In the genomic region with DNA sequence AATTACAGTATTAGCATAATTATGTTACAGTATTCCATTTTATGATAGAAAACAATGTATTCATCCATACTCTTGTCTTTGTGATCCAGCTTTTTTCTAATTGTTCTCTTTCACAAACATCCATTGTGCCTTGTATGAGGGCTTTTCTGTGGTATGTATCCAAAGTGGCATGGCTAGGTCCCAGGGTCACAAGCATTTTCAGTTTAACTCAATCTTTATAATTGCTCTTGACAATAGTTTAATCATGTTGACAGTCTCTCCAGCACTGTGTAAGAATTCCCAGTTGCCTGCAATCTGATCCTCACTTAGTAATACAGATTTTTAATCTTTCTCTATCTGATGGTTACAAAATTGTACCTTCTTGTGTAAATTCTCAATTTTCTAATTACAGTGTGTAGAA, we compare ENCODE assay signal across 23 cellular contexts.
"Had no signal": no experiment of that assay in that cellular context is flagged by ENCODE, and none has a peak within 500 bp of the region (broad histone marks: within the 10 kb centered on the region; RNA-seq: fewer than 3 reads in every experiment).

No MANE protein-coding gene starts in this region.

- ATAC-seq: esophagus mucosa; gastrocnemius medialis; heart left ventricle; left lobe of liver; naive thymus-derived CD8-positive, alpha-beta T cell; psoas muscle; sciatic nerve; stimulated activated effector memory CD8-positive, alpha-beta T cell treated with anti-CD3 and anti-CD28 coated beads, Interleukin-12 subunit alpha, Interleukin-12 subunit beta, amount 100 ng/mL, for 72 hours had no signal

- DNase-seq: colonic mucosa; effector CD8-positive, alpha-beta T cell; endodermal cell; foreskin fibroblast; gastrocnemius medialis; heart left ventricle; kidney; mesendoderm; naive thymus-derived CD8-positive, alpha-beta T cell; nephron progenitor cell; nucleus accumbens; posterior cingulate gyrus; psoas muscle; stimulated activated CD4-positive, alpha-beta T cell treated with anti-CD3 and anti-CD28 coated beads, Interleukin-2, amount 100 ng/mL, for 24 hours; stimulated activated CD4-positive, alpha-beta T cell treated with anti-CD3 and anti-CD28 coated beads, Interleukin-4, amount 100 ng/mL, for 24 hours; stimulated activated naive CD4-positive, alpha-beta T cell treated with Interleukin-2 at 50 U/mL for 16 hours; stomach; thyroid gland; trophoblast cell had no signal
